ENCODE assay signal across 9 cellular contexts in genomic region chr11:112795142-112795815, GRCh38.
A peak's percentile ranks its signal among the peaks of the same experiment; 100 is the strongest.
DNase-seq lines count a peak whose midpoint lies in the region; ATAC-seq, FAIRE-seq and TF ChIP-seq lines count a peak whose summit lies in the region.
"Had no signal": no experiment of that assay in that cellular context is flagged by ENCODE, and none has a peak within 500 bp of the region (broad histone marks: within the 10 kb centered on the region; RNA-seq: fewer than 3 reads in every experiment).

No MANE protein-coding gene starts in this region.

- no peak overlapping the region for H3K4me2 ChIP-seq in K562 (ENCODE audit: insufficient read depth, low read length)

- H3K27ac ChIP-seq in K562 (ENCODE audit: extremely low read depth, low read depth, low read length) (no peak overlapping the region), left lung (no peak overlapping the region)

- H2AFZ ChIP-seq in K562 (ENCODE audit: low read depth, low read length) = no peak overlapping the region

- ATAC-seq in K562 = peak; percentile 95
- peak; percentile 74 for ATAC-seq in left lung
- no peak for ATAC-seq in HG03045 (IDR thresholded peaks at IDR 0.05; ENCODE audit: unreplicated experiment)
- ATAC-seq in GM19452 (IDR thresholded peaks at IDR 0.05; ENCODE audit: unreplicated experiment) = no peak

- H3K4me3 ChIP-seq in BJ (ENCODE audit: low read depth, low read length) (no peak overlapping the region), K562 (no peak overlapping the region), left lung (no peak overlapping the region)

- H3K9me3 Mint-ChIP-seq in activated T-helper 2 cell treated with anti-CD3 and anti-CD28 coated beads, Interferon-gamma antibody, Interleukin-2, Interleukin-4, amounts not matched to agents 10 μg/mL and 5 μg/mL and 100 μg/mL, durations not matched to agents 14 hours and 24 hours and 36 hours = no peaks in the 10 kb centered on the region
- H3K9me3 Mint-ChIP-seq: stimulated activated naive CD8-positive, alpha-beta T cell treated with anti-CD3 and anti-CD28 coated beads, Interleukin-15, Interleukin-2, amounts not matched to agents 100 ng/mL and 50 ng/mL, for 24 hours had no signal

- intact Hi-C loops in K562 (cut with micrococcal nuclease) (loop anchor here (2.0 to 10.0 kb wide), 3 partner anchors 206 to 510 kb away; no protein-coding TSS in a partner anchor), left lung (cut with DNase I) (no loop called here)
- intact Hi-C loops in activated T-helper 2 cell treated with anti-CD3 and anti-CD28 coated beads, Interferon-gamma antibody, Interleukin-2, Interleukin-4, amounts not matched to agents 10 μg/mL and 5 μg/mL and 100 μg/mL, durations not matched to agents 14 hours and 24 hours and 36 hours (cut with micrococcal nuclease) = loop anchor here (2.0 kb wide), 2 partner anchors 206 to 494 kb away; no protein-coding TSS in a partner anchor

- no peaks in the 10 kb centered on the region for H3K36me3 Mint-ChIP-seq in activated T-helper 2 cell treated with anti-CD3 and anti-CD28 coated beads, Interferon-gamma antibody, Interleukin-2, Interleukin-4, amounts not matched to agents 10 μg/mL and 5 μg/mL and 100 μg/mL, durations not matched to agents 14 hours and 24 hours and 36 hours (ENCODE audit: low read depth)

- peak; percentile 65 for TF ChIP-seq CTCF in BJ (IDR thresholded peaks at IDR 0.05; ENCODE audit: insufficient read depth, low read depth, low read length)
- peak; percentile 70 to 79 (median 70) for TF ChIP-seq CTCF in K562 (IDR thresholded peaks at IDR 0.05 in 2 of 3, conservative IDR thresholded peaks at IDR 0.05 in 1 of 3; ENCODE audit: insufficient read depth in 2 of 3, low read depth in 1 of 3, low read length in 3 of 3)
- peak in 1 of 2 donors; percentile 34 for TF ChIP-seq CTCF in left lung (IDR thresholded peaks at IDR 0.05)

- H3K27ac Mint-ChIP-seq in activated T-helper 2 cell treated with anti-CD3 and anti-CD28 coated beads, Interferon-gamma antibody, Interleukin-2, Interleukin-4, amounts not matched to agents 10 μg/mL and 5 μg/mL and 100 μg/mL, durations not matched to agents 14 hours and 24 hours and 36 hours = no peak overlapping the region
- H3K27ac Mint-ChIP-seq: stimulated activated naive CD8-positive, alpha-beta T cell treated with anti-CD3 and anti-CD28 coated beads, Interleukin-15, Interleukin-2, amounts not matched to agents 100 ng/mL and 50 ng/mL, for 24 hours had no signal

- no peaks in the 10 kb centered on the region for H3K9me3 ChIP-seq in K562 (replicated peaks; ENCODE audit: control insufficient read depth, insufficient read depth, low read depth, low read length)
- H3K9me3 ChIP-seq in left lung = no peaks in the 10 kb centered on the region

- CTCF ChIA-PET in BJ (lab: Yijun Ruan, JAX) (interaction anchor here (1.0 to 2.2 kb wide), 10 partner anchors 9 to 515 kb away, joined by 3 to 21 read pairs (median 4); no protein-coding TSS in a partner anchor), K562 (lab: Yijun Ruan, JAX; ENCODE audit: low intra/inter-chr PET ratio) (interaction anchor here (0.6 to 1.1 kb wide), 2 partner anchors 207 to 218 kb away, joined by 4 read pairs; no protein-coding TSS in a partner anchor)

- 0 out of 2 replicates have a peak, but pooled peaks cover 4% of the 10 kb centered on the region for H4K20me1 ChIP-seq in K562 (replicated peaks; ENCODE audit: control insufficient read depth, insufficient read depth, low read length)

- POLR2A ChIA-PET in BJ (lab: Charles Lee) (no interaction called here), K562 (lab: Yijun Ruan, JAX) (interaction anchor here (1.4 kb wide), 1 partner anchor 11 kb away, joined by 5 read pairs; no protein-coding TSS in a partner anchor)

- H3K9me1 ChIP-seq in K562 (ENCODE audit: control insufficient read depth, insufficient read depth, low read length) = no peaks in the 10 kb centered on the region

- in situ Hi-C loops in K562 (cut with MboI) = no loop called here

- 3% methylated on average over 14 of the region's 14 CpGs for WGBS in K562 (ENCODE audit: insufficient coverage, low coverage, missing lambda C conversion rate)

- H3K4me1 Mint-ChIP-seq in activated T-helper 2 cell treated with anti-CD3 and anti-CD28 coated beads, Interferon-gamma antibody, Interleukin-2, Interleukin-4, amounts not matched to agents 10 μg/mL and 5 μg/mL and 100 μg/mL, durations not matched to agents 14 hours and 24 hours and 36 hours (ENCODE audit: low read depth) = peaks cover 1% of the 10 kb centered on the region

- TF ChIP-seq EP300 in K562 (IDR thresholded peaks at IDR 0.05; ENCODE audit: low read length) = no peak

- H3K27me3 Mint-ChIP-seq in activated T-helper 2 cell treated with anti-CD3 and anti-CD28 coated beads, Interferon-gamma antibody, Interleukin-2, Interleukin-4, amounts not matched to agents 10 μg/mL and 5 μg/mL and 100 μg/mL, durations not matched to agents 14 hours and 24 hours and 36 hours (ENCODE audit: low read depth) = no peaks in the 10 kb centered on the region
- H3K27me3 Mint-ChIP-seq: stimulated activated naive CD8-positive, alpha-beta T cell treated with anti-CD3 and anti-CD28 coated beads, Interleukin-15, Interleukin-2, amounts not matched to agents 100 ng/mL and 50 ng/mL, for 24 hours had no signal

- H3K9ac ChIP-seq in K562 (ENCODE audit: insufficient read depth in 1 of 2, low read depth in 2 of 2, low read length in 2 of 2) = no peak overlapping the region

- H3K4me1 ChIP-seq in K562 (replicated peaks in 1 of 2; ENCODE audit: control insufficient read depth in 2 of 2, insufficient read depth in 2 of 2, low read length in 2 of 2) (no peaks in the 10 kb centered on the region), left lung (no peaks in the 10 kb centered on the region)

- H3K27me3 ChIP-seq in BJ (ENCODE audit: control insufficient read depth, insufficient read depth, low read length) (no peaks in the 10 kb centered on the region), K562 (ENCODE audit: control insufficient read depth in 2 of 2, insufficient read depth in 2 of 2, low read length in 2 of 2) (peaks cover 0 to 23% of the 10 kb centered on the region in 2 experiments; a peak in 2 of 5 replicates), left lung (peaks cover 0 to 5% of the 10 kb centered on the region in 2 donors)

- no peak for FAIRE-seq in GM19239 (lab: Jason Lieb, UNC)
- FAIRE-seq in K562 (lab: Jason Lieb, UNC) = peak; percentile 84

- peak; percentile 37 to 56; a peak in 2 of 4 replicates for TF ChIP-seq RAD21 in K562 (CRISPR knock-in tag; conservative IDR thresholded peaks at IDR 0.05 in 1 of 2, IDR thresholded peaks at IDR 0.05 in 1 of 2)

- H3K4me3 Mint-ChIP-seq in activated T-helper 2 cell treated with anti-CD3 and anti-CD28 coated beads, Interferon-gamma antibody, Interleukin-2, Interleukin-4, amounts not matched to agents 10 μg/mL and 5 μg/mL and 100 μg/mL, durations not matched to agents 14 hours and 24 hours and 36 hours (ENCODE audit: low read depth) = no peak overlapping the region
- H3K4me3 Mint-ChIP-seq: stimulated activated naive CD8-positive, alpha-beta T cell treated with anti-CD3 and anti-CD28 coated beads, Interleukin-15, Interleukin-2, amounts not matched to agents 100 ng/mL and 50 ng/mL, for 24 hours had no signal

- H3K36me3 ChIP-seq in BJ (ENCODE audit: control insufficient read depth, insufficient read depth, low read length) (no peaks in the 10 kb centered on the region), K562 (ENCODE audit: control insufficient read depth, insufficient read depth, low read length) (no peaks in the 10 kb centered on the region), left lung (no peaks in the 10 kb centered on the region)

- BruUV-seq in K562 (replicated peaks; lab: Mats Ljungman, UMichigan) = no TSS peak

- TF ChIP-seq POLR2A in K562 (conservative IDR thresholded peaks at IDR 0.05) = no peak

- no peaks in the 10 kb centered on the region for H3K79me2 ChIP-seq in K562 (ENCODE audit: control insufficient read depth, insufficient read depth, low read length)

- DNase-seq in BJ (ENCODE audit: low read depth) (no peak), GM19239 (ENCODE audit: insufficient read length, low spot score) (peak; percentile 28), NCI-H69 (lab: John Stamatoyannopoulos, UW) (peak; percentile 84), K562 (ENCODE audit: extremely low read depth in 1 of 4, low spot score in 3 of 4) (peak; percentile 60 to 73 (median 71)), left lung (no peak)
- DNase-seq in activated T-helper 2 cell treated with anti-CD3 and anti-CD28 coated beads, Interferon-gamma antibody, Interleukin-2, Interleukin-4, amounts not matched to agents 10 μg/mL and 5 μg/mL and 100 μg/mL, durations not matched to agents 14 hours and 24 hours and 36 hours (ENCODE audit: low spot score) = no peak

TF ChIP-seq in K562, 482 proteins besides CTCF, POLR2A, EP300 and RAD21 (continues in another document):
- TF ChIP-seq TARDBP (IDR thresholded peaks at IDR 0.05) = no peak
- TF ChIP-seq, protein P1, sequence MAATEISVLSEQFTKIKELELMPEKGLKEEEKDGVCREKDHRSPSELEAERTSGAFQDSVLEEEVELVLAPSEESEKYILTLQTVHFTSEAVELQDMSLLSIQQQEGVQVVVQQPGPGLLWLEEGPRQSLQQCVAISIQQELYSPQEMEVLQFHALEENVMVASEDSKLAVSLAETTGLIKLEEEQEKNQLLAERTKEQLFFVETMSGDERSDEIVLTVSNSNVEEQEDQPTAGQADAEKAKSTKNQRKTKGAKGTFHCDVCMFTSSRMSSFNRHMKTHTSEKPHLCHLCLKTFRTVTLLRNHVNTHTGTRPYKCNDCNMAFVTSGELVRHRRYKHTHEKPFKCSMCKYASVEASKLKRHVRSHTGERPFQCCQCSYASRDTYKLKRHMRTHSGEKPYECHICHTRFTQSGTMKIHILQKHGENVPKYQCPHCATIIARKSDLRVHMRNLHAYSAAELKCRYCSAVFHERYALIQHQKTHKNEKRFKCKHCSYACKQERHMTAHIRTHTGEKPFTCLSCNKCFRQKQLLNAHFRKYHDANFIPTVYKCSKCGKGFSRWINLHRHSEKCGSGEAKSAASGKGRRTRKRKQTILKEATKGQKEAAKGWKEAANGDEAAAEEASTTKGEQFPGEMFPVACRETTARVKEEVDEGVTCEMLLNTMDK (IDR thresholded peaks at IDR 0.05; ENCODE audit: borderline replicate concordance, insufficient read depth, low read depth, low read length, poor library complexity, severe bottlenecking) = peak; percentile 33
- no peak for TF ChIP-seq ZNF224 (CRISPR knock-in tag; IDR thresholded peaks at IDR 0.05)
- TF ChIP-seq MXD1 (CRISPR knock-in tag; IDR thresholded peaks at IDR 0.05; ENCODE audit: borderline replicate concordance, poor library complexity, severe bottlenecking) = no peak
- peak; percentile 47; the same call in 1 of the 2 replicates for TF ChIP-seq SMC3 (conservative IDR thresholded peaks at IDR 0.05; ENCODE audit: insufficient read depth, low read depth, low read length)

Comparison
In these comparisons a context has a peak if more than half of its experiments do, and no peak if none do; other contexts are left out.
1. DNase-seq: peak in GM19239 (single experiment), NCI-H69 (single experiment) and K562 (4 of 4); none in BJ (single experiment), left lung (0 of 2) and activated T-helper 2 cell treated with anti-CD3 and anti-CD28 coated beads, Interferon-gamma antibody, Interleukin-2, Interleukin-4, amounts not matched to agents 10 μg/mL and 5 μg/mL and 100 μg/mL, durations not matched to agents 14 hours and 24 hours and 36 hours (single experiment).
2. ATAC-seq: peak in K562 (single experiment) and left lung (single experiment); none in HG03045 (single experiment) and GM19452 (single experiment).
3. intact Hi-C loops: an anchor here in K562 (2.0 to 10.0 kb wide) and activated T-helper 2 cell treated with anti-CD3 and anti-CD28 coated beads, Interferon-gamma antibody, Interleukin-2, Interleukin-4, amounts not matched to agents 10 μg/mL and 5 μg/mL and 100 μg/mL, durations not matched to agents 14 hours and 24 hours and 36 hours (2.0 kb wide); none called in left lung.